Comparison of ENCODE assay signal across 9 cellular contexts in genomic region chr9:98846081-98846480, GRCh38.
"Had no signal": no experiment of that assay in that cellular context is flagged by ENCODE, and none has a peak within 500 bp of the region (broad histone marks: within the 10 kb centered on the region; RNA-seq: fewer than 3 reads in every experiment).

No MANE protein-coding gene starts in this region.

- H3K4me1 ChIP-seq: HAP-1 had no signal

- H3K27ac ChIP-seq: GM23248 had no signal

- H3K4me3 ChIP-seq: GM23248, GM23338, HAP-1 had no signal

- H3K36me3 ChIP-seq: HAP-1 had no signal

- H3K9me3 ChIP-seq: HAP-1 had no signal

- H3K4me3 Mint-ChIP-seq: GM23338, H9, HFFc6 had no signal

- ATAC-seq: GM23338, HCT116 had no signal

- H3K9me3 Mint-ChIP-seq: GM23338, H9, HFFc6 had no signal

- DNase-seq: GM23248, GOT3, H7, H9, HCEC 1CT, HFFc6 had no signal

- H3K27ac Mint-ChIP-seq: GM23338, H9, HFFc6 had no signal
